Comparison of ENCODE assay signal across 23 cellular contexts in the genomic region with DNA sequence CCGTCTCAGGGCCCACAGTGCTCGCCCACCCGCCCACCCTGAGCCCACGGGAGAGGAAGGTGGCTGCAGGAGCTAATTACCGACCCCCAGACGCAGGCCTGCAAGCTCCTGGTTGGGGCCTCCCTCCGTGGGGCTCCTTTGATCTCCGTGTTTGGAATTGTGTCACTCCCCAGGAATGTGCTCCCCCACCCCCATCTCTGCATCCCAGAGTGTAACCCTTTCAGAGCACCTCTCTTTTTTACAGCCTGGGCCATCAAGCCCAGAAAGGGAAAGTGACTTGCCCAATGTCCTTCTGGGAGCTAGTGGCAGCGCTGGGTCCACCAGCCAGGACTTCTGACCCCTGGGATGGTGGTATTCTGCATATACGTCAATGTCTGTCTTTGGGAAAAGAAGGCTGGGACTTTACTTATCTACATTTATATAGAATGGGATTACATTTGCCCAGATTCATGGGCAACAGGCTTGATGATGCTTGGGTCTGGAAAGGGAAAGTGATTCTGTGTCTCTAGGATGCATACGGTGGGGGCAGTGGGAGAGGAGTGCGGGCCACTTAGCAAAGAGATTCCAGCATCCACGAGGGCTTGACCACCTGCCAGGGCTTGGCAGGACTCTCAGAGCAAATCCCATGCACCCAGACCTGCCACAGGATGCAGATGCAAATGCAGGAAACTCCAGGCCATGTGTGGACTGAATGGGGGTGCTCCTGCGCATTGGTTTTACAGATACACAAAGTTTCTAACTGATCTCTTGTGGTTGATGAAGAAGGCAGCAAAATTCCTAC.
DNase-seq lines count a peak whose midpoint lies in the region; ATAC-seq and TF ChIP-seq lines count a peak whose summit lies in the region.
"Had no signal": no experiment of that assay in that cellular context is flagged by ENCODE, and none has a peak within 500 bp of the region (broad histone marks: within the 10 kb centered on the region; RNA-seq: fewer than 3 reads in every experiment).

No MANE protein-coding gene starts in this region.

- H3F3A ChIP-seq in GM23338 (replicated peaks; ENCODE audit: low read depth) = no peaks in the 10 kb centered on the region

- peak; percentile 82 for ATAC-seq in GM23338
- ATAC-seq in WTC11 = peak; percentile 65
- no peak for ATAC-seq in GM21515 (IDR thresholded peaks at IDR 0.05; ENCODE audit: unreplicated experiment)
- no peak for ATAC-seq in HG02678 (IDR thresholded peaks at IDR 0.05; ENCODE audit: unreplicated experiment)
- no peak for ATAC-seq in HG03460 (IDR thresholded peaks at IDR 0.05; ENCODE audit: unreplicated experiment)
- ATAC-seq: activated T-helper 17 cell treated with anti-CD3 and anti-CD28 coated beads, Interleukin-2, amount 50 U/mL, for 72 hours had no signal

- peaks cover 9% of the 10 kb centered on the region for H3K27me3 Mint-ChIP-seq in GM23338 (ENCODE audit: insufficient read depth, low read depth, poor library complexity)
- peaks cover 17% of the 10 kb centered on the region for H3K27me3 Mint-ChIP-seq in WTC11 (ENCODE audit: low read depth)
- H3K27me3 Mint-ChIP-seq in nephron (ENCODE audit: low read depth) = peaks cover 10% of the 10 kb centered on the region
- H3K27me3 Mint-ChIP-seq: CD4-positive, alpha-beta memory T cell had no signal

- H3K4me1 Mint-ChIP-seq in GM23338 (peaks cover 46% of the 10 kb centered on the region), WTC11 (peaks cover 54% of the 10 kb centered on the region), nephron (peaks cover 54% of the 10 kb centered on the region)
- H3K4me1 Mint-ChIP-seq: activated B cell treated with CpG ODN at 0.5 μM for 24 hours; activated T-helper 17 cell treated with anti-CD3 and anti-CD28 coated beads, Interleukin-2, amount 50 U/mL, for 72 hours; CD4-positive, alpha-beta memory T cell; IgD-negative memory B cell had no signal

- H3K36me3 Mint-ChIP-seq in GM23338 (ENCODE audit: low read depth) (no peaks in the 10 kb centered on the region), WTC11 (no peaks in the 10 kb centered on the region), nephron (ENCODE audit: low read depth) (no peaks in the 10 kb centered on the region)
- H3K36me3 Mint-ChIP-seq: CD4-positive, alpha-beta memory T cell; IgD-negative memory B cell had no signal

- H3K79me2 ChIP-seq in GM23338 (replicated peaks; ENCODE audit: insufficient read depth) = no peaks in the 10 kb centered on the region

- no peak for TF ChIP-seq CTCF in GM23338 (conservative IDR thresholded peaks at IDR 0.05; ENCODE audit: low read depth in 2 of 2)
- TF ChIP-seq CTCF in WTC11 (IDR thresholded peaks at IDR 0.05) = no peak
- no peak for TF ChIP-seq CTCF in nephron (IDR thresholded peaks at IDR 0.05; ENCODE audit: unreplicated experiment in 3 of 3)

- peak overlapping the region; percentile 36; the same call in 1 of the 2 replicates for H3K4me3 ChIP-seq in GM23338

- H3K27ac ChIP-seq in GM23338 (ENCODE audit: low read depth) = no peak overlapping the region

- DNase-seq in GM23338 (ENCODE audit: low spot score) (peak; percentile 72), WTC11 (ENCODE audit: low spot score) (peak; percentile 49), iPS DF 19.7 (ENCODE audit: low read depth, low spot score) (peak; percentile 65)
- no peak for DNase-seq in activated T-cell treated with anti-CD3 and anti-CD28 coated beads, Interleukin-2, amount 50 U/mL, for 48 hours
- DNase-seq: activated B cell treated with CpG ODN at 0.5 μM for 24 hours; activated CD8-positive, alpha-beta memory T cell treated with anti-CD3 and anti-CD28 coated beads for 24 hours; amniotic stem cell; CD4-positive, alpha-beta memory T cell; DMS79 treated with DMSO at 0.1 percent for 48 hours; midbrain; NCI-H2107; NCI-H524 treated with DMSO at 0.1 percent for 48 hours; occipital lobe; SHP77; stimulated activated CD4-positive, alpha-beta T cell treated with anti-CD3 and anti-CD28 coated beads, Interleukin-4, amount 100 ng/mL, for 1 hour; substantia nigra; T-helper 2 cell had no signal

- peak overlapping the region; percentile 67 for H3K4me2 ChIP-seq in GM23338

- POLR2A ChIA-PET in WTC11 (lab: Charles Lee) = no interaction called here

- peaks cover 38% of the 10 kb centered on the region for H3K4me1 ChIP-seq in GM23338 (ENCODE audit: insufficient read depth)

- H4K20me1 ChIP-seq in GM23338 (replicated peaks; ENCODE audit: insufficient read depth) = no peaks in the 10 kb centered on the region

- no peaks in the 10 kb centered on the region for H3K9me2 ChIP-seq in GM23338 (ENCODE audit: insufficient read depth)

- H2AFZ ChIP-seq in GM23338 = no peak overlapping the region

- H3K36me3 ChIP-seq in GM23338 (ENCODE audit: insufficient read depth) = no peaks in the 10 kb centered on the region

- CTCF ChIA-PET in WTC11 (lab: Charles Lee) = interaction anchor here (1.0 to 1.8 kb wide), 6 partner anchors 28 to 391 kb away, joined by 3 to 6 read pairs (median 4); no protein-coding TSS in a partner anchor

- H3K9me3 Mint-ChIP-seq in GM23338 (no peaks in the 10 kb centered on the region), WTC11 (no peaks in the 10 kb centered on the region), nephron (no peaks in the 10 kb centered on the region)
- H3K9me3 Mint-ChIP-seq: activated B cell treated with CpG ODN at 0.5 μM for 24 hours had no signal

- H3K4me3 Mint-ChIP-seq in GM23338 (peak overlapping the region; percentile 1; the same call in 1 of the 3 replicates), WTC11 (peak overlapping the region; percentile 9), nephron (peak overlapping the region in 1 of 3 experiments; percentile 11)
- H3K4me3 Mint-ChIP-seq: activated B cell treated with CpG ODN at 0.5 μM for 24 hours; activated T-helper 17 cell treated with anti-CD3 and anti-CD28 coated beads, Interleukin-2, amount 50 U/mL, for 72 hours; CD4-positive, alpha-beta memory T cell; IgD-negative memory B cell had no signal

- H3K27ac Mint-ChIP-seq in GM23338 (no peak overlapping the region), WTC11 (no peak overlapping the region), nephron (peak overlapping the region; percentile 51 to 74 (median 73))
- H3K27ac Mint-ChIP-seq: activated B cell treated with CpG ODN at 0.5 μM for 24 hours; activated T-helper 17 cell treated with anti-CD3 and anti-CD28 coated beads, Interleukin-2, amount 50 U/mL, for 72 hours; CD4-positive, alpha-beta memory T cell; IgD-negative memory B cell had no signal

- H3K27me3 ChIP-seq in GM23338 (ENCODE audit: insufficient read depth) = peaks cover 8% of the 10 kb centered on the region; the same call in 1 of the 2 replicates

TF ChIP-seq in WTC11, 78 proteins besides CTCF, POLR2A, EP300 and RAD21:
- TF ChIP-seq GTF2I (CRISPR knock-in tag; conservative IDR thresholded peaks at IDR 0.05) = no peak
- TF ChIP-seq, protein P1, sequence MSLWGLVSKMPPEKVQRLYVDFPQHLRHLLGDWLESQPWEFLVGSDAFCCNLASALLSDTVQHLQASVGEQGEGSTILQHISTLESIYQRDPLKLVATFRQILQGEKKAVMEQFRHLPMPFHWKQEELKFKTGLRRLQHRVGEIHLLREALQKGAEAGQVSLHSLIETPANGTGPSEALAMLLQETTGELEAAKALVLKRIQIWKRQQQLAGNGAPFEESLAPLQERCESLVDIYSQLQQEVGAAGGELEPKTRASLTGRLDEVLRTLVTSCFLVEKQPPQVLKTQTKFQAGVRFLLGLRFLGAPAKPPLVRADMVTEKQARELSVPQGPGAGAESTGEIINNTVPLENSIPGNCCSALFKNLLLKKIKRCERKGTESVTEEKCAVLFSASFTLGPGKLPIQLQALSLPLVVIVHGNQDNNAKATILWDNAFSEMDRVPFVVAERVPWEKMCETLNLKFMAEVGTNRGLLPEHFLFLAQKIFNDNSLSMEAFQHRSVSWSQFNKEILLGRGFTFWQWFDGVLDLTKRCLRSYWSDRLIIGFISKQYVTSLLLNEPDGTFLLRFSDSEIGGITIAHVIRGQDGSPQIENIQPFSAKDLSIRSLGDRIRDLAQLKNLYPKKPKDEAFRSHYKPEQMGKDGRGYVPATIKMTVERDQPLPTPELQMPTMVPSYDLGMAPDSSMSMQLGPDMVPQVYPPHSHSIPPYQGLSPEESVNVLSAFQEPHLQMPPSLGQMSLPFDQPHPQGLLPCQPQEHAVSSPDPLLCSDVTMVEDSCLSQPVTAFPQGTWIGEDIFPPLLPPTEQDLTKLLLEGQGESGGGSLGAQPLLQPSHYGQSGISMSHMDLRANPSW (CRISPR knock-in tag; conservative IDR thresholded peaks at IDR 0.05; ENCODE audit: low read depth) = no peak
- no peak for TF ChIP-seq CREM (CRISPR knock-in tag; IDR thresholded peaks at IDR 0.05)
- TF ChIP-seq NR2C2 (CRISPR knock-in tag; IDR thresholded peaks at IDR 0.05) = no peak
- TF ChIP-seq, protein P2, sequence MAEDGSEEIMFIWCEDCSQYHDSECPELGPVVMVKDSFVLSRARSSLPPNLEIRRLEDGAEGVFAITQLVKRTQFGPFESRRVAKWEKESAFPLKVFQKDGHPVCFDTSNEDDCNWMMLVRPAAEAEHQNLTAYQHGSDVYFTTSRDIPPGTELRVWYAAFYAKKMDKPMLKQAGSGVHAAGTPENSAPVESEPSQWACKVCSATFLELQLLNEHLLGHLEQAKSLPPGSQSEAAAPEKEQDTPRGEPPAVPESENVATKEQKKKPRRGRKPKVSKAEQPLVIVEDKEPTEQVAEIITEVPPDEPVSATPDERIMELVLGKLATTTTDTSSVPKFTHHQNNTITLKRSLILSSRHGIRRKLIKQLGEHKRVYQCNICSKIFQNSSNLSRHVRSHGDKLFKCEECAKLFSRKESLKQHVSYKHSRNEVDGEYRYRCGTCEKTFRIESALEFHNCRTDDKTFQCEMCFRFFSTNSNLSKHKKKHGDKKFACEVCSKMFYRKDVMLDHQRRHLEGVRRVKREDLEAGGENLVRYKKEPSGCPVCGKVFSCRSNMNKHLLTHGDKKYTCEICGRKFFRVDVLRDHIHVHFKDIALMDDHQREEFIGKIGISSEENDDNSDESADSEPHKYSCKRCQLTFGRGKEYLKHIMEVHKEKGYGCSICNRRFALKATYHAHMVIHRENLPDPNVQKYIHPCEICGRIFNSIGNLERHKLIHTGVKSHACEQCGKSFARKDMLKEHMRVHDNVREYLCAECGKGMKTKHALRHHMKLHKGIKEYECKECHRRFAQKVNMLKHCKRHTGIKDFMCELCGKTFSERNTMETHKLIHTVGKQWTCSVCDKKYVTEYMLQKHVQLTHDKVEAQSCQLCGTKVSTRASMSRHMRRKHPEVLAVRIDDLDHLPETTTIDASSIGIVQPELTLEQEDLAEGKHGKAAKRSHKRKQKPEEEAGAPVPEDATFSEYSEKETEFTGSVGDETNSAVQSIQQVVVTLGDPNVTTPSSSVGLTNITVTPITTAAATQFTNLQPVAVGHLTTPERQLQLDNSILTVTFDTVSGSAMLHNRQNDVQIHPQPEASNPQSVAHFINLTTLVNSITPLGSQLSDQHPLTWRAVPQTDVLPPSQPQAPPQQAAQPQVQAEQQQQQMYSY (CRISPR knock-in tag; IDR thresholded peaks at IDR 0.05) = no peak
- TF ChIP-seq, protein P3, sequence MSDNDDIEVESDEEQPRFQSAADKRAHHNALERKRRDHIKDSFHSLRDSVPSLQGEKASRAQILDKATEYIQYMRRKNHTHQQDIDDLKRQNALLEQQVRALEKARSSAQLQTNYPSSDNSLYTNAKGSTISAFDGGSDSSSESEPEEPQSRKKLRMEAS (CRISPR knock-in tag; IDR thresholded peaks at IDR 0.05) = no peak
- TF ChIP-seq NR3C1 (CRISPR knock-in tag; conservative IDR thresholded peaks at IDR 0.05; ENCODE audit: low read depth) = no peak
- no peak for TF ChIP-seq RORB (CRISPR knock-in tag; IDR thresholded peaks at IDR 0.05)
TF ChIP-seq in WTC11: peak in this region for 0.

Comparison
In these comparisons a context has a peak if more than half of its experiments do, and no peak if none do; other contexts are left out.
1. ATAC-seq: peak in GM23338 (single experiment) and WTC11 (single experiment); none in GM21515 (single experiment), HG02678 (single experiment) and HG03460 (single experiment).
2. DNase-seq: peak in GM23338 (single experiment), WTC11 (single experiment) and iPS DF 19.7 (single experiment); none in activated T-cell treated with anti-CD3 and anti-CD28 coated beads, Interleukin-2, amount 50 U/mL, for 48 hours (0 of 2).
3. H3K27ac Mint-ChIP-seq: peak in nephron (3 of 3); none in GM23338 (single experiment) and WTC11 (single experiment).